15 cellular contexts compared by ENCODE assay signal in genomic region chr7:132876576-132876975, GRCh38.
"Had no signal": no experiment of that assay in that cellular context is flagged by ENCODE, and none has a peak within 500 bp of the region (broad histone marks: within the 10 kb centered on the region; RNA-seq: fewer than 3 reads in every experiment).

No MANE protein-coding gene starts in this region.

- H3K27me3 ChIP-seq: cardiac muscle cell, esophagus squamous epithelium had no signal

- H3K4me1 ChIP-seq: esophagus squamous epithelium had no signal

- H3K9me3 ChIP-seq: esophagus squamous epithelium had no signal

- H3K27ac ChIP-seq: cardiac muscle cell, esophagus squamous epithelium had no signal

- DNase-seq: activated CD4-positive, alpha-beta T cell treated with anti-CD3 and anti-CD28 coated beads, Interleukin-2, amount 10 ng/mL, durations not matched to agents 24 days and 14 days; activated CD8-positive, alpha-beta T cell treated with anti-CD3 and anti-CD28 coated beads for 36 hours; activated naive CD4-positive, alpha-beta T cell; activated naive CD8-positive, alpha-beta T cell treated with anti-CD3 and anti-CD28 coated beads for 36 hours; activated T-cell treated with anti-CD3 and anti-CD28 coated beads, Interleukin-2, amount 50 U/mL, for 1 hour; amniotic stem cell; dermis blood vessel endothelial cell; effector memory CD4-positive, alpha-beta T cell; esophagus squamous epithelium; stimulated activated naive B cell treated with anti-CD40 and anti-IgM and Interleukin-4, amounts not matched to agents 10 μg/mL and 1 μg/mL and 100 μg/mL, for 72 hours; T1000 had no signal

- H3K4me3 ChIP-seq: cardiac muscle cell, esophagus squamous epithelium, lung had no signal

- ATAC-seq: activated CD8-positive, alpha-beta T cell treated with anti-CD3 and anti-CD28 coated beads for 36 hours; activated T-helper 17 cell treated with anti-CD3 and anti-CD28 coated beads, Interleukin-2, amount 50 U/mL, for 72 hours; natural killer cell treated with Interleukin-12 subunit alpha and Interleukin-12 subunit beta and Interleukin-15 and Interleukin-18, amount 100 ng/mL, for 72 hours; stimulated activated naive B cell treated with anti-CD40 and anti-IgM and Interleukin-4, amounts not matched to agents 10 μg/mL and 1 μg/mL and 100 μg/mL, for 72 hours had no signal

- H3K36me3 ChIP-seq: cardiac muscle cell, esophagus squamous epithelium had no signal
